ENCODE assay signal across 21 cellular contexts in the genomic region with DNA sequence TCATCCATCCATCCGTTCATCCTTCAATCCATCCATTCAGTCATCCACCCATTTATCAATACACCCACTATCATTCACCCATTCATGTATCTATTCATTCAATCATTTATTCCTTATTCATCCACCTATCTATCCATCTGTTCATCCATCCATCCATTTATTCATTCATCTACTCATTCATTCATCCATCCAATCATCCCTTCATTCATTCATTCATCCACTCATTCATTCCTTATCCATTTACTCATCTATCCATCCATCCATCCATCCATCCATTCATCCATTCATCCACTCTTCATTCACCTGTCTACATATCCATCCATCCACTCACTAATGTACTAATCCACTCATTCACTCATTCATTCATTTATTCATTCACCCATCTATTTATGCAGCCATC. TPM values are rescaled to one million over a fixed set of nuclear protein-coding genes. Genes with fewer than 3 reads are reported as not detected.
"Had no signal": no experiment of that assay in that cellular context is flagged by ENCODE, and none has a peak within 500 bp of the region (broad histone marks: within the 10 kb centered on the region; RNA-seq: fewer than 3 reads in every experiment).

No MANE protein-coding gene starts in this region.

- DNase-seq: KBM-7, MG63, NCI-H1092, NCI-H1105 treated with DMSO at 0.1 percent for 48 hours, NCI-H1417 treated with DMSO at 0.1 percent for 48 hours, NCI-H146, NCI-H1694 treated with DMSO at 0.1 percent for 48 hours, NCI-H1930, NCI-H2081, NCI-H2107, NCI-H2227 treated with DMSO at 0.1 percent for 48 hours, NCI-H510A, NCI-H524 treated with DMSO at 0.1 percent for 48 hours, NCI-H69, NCI-H774, Right ventricle myocardium superior, RPMI8226, SIG-M5 had no signal

- H3K4me3 ChIP-seq: MG63, SJSA1, SK-N-MC had no signal

- H3K4me1 ChIP-seq: SJSA1 had no signal

- H3K36me3 ChIP-seq: MG63, SJSA1 had no signal

- H3K9me3 ChIP-seq: SJSA1 had no signal

- H3K27ac ChIP-seq: HL-60, SJSA1, SK-N-MC had no signal

- H3K27me3 ChIP-seq: SJSA1 had no signal

RNA-seq across cellular contexts. Expression of a gene that starts 9.5 kb away (rescaled TPM):
- total RNA-seq: SJSA1 had no signal
